Comparison of ENCODE assay signal across 8 cellular contexts in genomic region chr17:48055531-48056245, GRCh38. TPM values are rescaled to one million over a fixed set of nuclear protein-coding genes. Genes with fewer than 3 reads are reported as not detected.
A peak's percentile ranks its signal among the peaks of the same experiment; 100 is the strongest.
DNase-seq lines count a peak whose midpoint lies in the region; ATAC-seq, FAIRE-seq and TF ChIP-seq lines count a peak whose summit lies in the region.

No MANE protein-coding gene starts in this region.

- CTCF ChIA-PET in K562 (lab: Yijun Ruan, JAX; ENCODE audit: low intra/inter-chr PET ratio) = no interaction called here

- TF ChIP-seq EP300 in K562 (IDR thresholded peaks at IDR 0.05; ENCODE audit: low read length) = peak; percentile 85

- H3K27ac Mint-ChIP-seq in naive thymus-derived CD8-positive, alpha-beta T cell = peak overlapping the region in 7 of 10 donors; percentile 38 to 74 (median 47)

- H3K4me3 Mint-ChIP-seq in naive thymus-derived CD8-positive, alpha-beta T cell = no peak overlapping the region

- H3K27me3 ChIP-seq in K562 (ENCODE audit: control insufficient read depth in 2 of 2, insufficient read depth in 2 of 2, low read length in 2 of 2) = no peaks in the 10 kb centered on the region
- H3K27me3 ChIP-seq in thyroid gland = no peaks in the 10 kb centered on the region

- peaks cover 34% of the 10 kb centered on the region for H4K20me1 ChIP-seq in K562 (replicated peaks; ENCODE audit: control insufficient read depth, insufficient read depth, low read length)

- BruUV-seq in K562 (replicated peaks; lab: Mats Ljungman, UMichigan) = no TSS peak

- peaks cover 17% of the 10 kb centered on the region for H3K9me1 ChIP-seq in K562 (ENCODE audit: control insufficient read depth, insufficient read depth, low read length)

- no peaks in the 10 kb centered on the region for H3K27me3 Mint-ChIP-seq in naive thymus-derived CD8-positive, alpha-beta T cell

- intact Hi-C loops in K562 (cut with micrococcal nuclease) (no loop called here), thyroid gland (cut with DNase I) (no loop called here)

- TF ChIP-seq RAD21 in K562 (CRISPR knock-in tag; conservative IDR thresholded peaks at IDR 0.05 in 1 of 2, IDR thresholded peaks at IDR 0.05 in 1 of 2) = no peak

- H3K4me2 ChIP-seq in K562 (ENCODE audit: insufficient read depth, low read length) = peak overlapping the region; percentile 25; the same call in 1 of the 2 replicates

- peak overlapping the region; percentile 46 to 75; a peak in 3 of 4 replicates for H3K9ac ChIP-seq in K562 (ENCODE audit: insufficient read depth in 1 of 2, low read depth in 2 of 2, low read length in 2 of 2)

- in situ Hi-C loops in K562 (cut with MboI) = no loop called here

- H3K9me3 Mint-ChIP-seq in naive thymus-derived CD8-positive, alpha-beta T cell = no peaks in the 10 kb centered on the region

- H3K4me1 ChIP-seq in K562 (replicated peaks in 1 of 2; ENCODE audit: control insufficient read depth in 2 of 2, insufficient read depth in 2 of 2, low read length in 2 of 2) (peaks cover 56 to 57% of the 10 kb centered on the region in 2 experiments), thyroid gland (peaks cover 47 to 51% of the 10 kb centered on the region in 2 donors)

- DNase-seq in stimulated activated naive CD4-positive, alpha-beta T cell treated with Interleukin-2 at 50 U/mL for 16 hours (lab: John Stamatoyannopoulos, UW) = peak; percentile 34
- no peak for DNase-seq in stimulated activated naive CD4-positive, alpha-beta T cell (lab: John Stamatoyannopoulos, UW)
- DNase-seq in NAMALWA (ENCODE audit: low spot score) (peak; percentile 64), K562 (ENCODE audit: extremely low read depth in 1 of 4, low spot score in 3 of 4) (peak in 1 of 4 experiments; percentile 61), thyroid gland (no peak), NCI-H2196 treated with DMSO at 0.1 percent for 48 hours (lab: John Stamatoyannopoulos, UW; ENCODE audit: unreplicated experiment) (no peak)
- no peak for DNase-seq in naive thymus-derived CD8-positive, alpha-beta T cell

- peaks cover 61% of the 10 kb centered on the region for H3K79me2 ChIP-seq in K562 (ENCODE audit: control insufficient read depth, insufficient read depth, low read length)

- WGBS in K562 (ENCODE audit: insufficient coverage, low coverage, missing lambda C conversion rate) = 26% methylated on average over 4 of the region's 5 CpGs
- WGBS in thyroid gland, 2 donors = 91 to 95% methylated on average over 5 of the region's 5 CpGs

- FAIRE-seq in K562 (lab: Jason Lieb, UNC) = no peak

- TF ChIP-seq POLR2A in K562 (conservative IDR thresholded peaks at IDR 0.05) (no peak), thyroid gland (IDR thresholded peaks at IDR 0.05) (no peak)

- no peak for TF ChIP-seq CTCF in K562 (IDR thresholded peaks at IDR 0.05 in 2 of 3, conservative IDR thresholded peaks at IDR 0.05 in 1 of 3; ENCODE audit: insufficient read depth in 2 of 3, low read depth in 1 of 3, low read length in 3 of 3)
- no peak for TF ChIP-seq CTCF in thyroid gland (IDR thresholded peaks at IDR 0.05)

- H3K9me3 ChIP-seq in K562 (replicated peaks; ENCODE audit: control insufficient read depth, insufficient read depth, low read depth, low read length) (no peaks in the 10 kb centered on the region), thyroid gland (no peaks in the 10 kb centered on the region)

- H3K36me3 ChIP-seq in K562 (ENCODE audit: control insufficient read depth, insufficient read depth, low read length) = peaks cover 93% of the 10 kb centered on the region
- peaks cover 43 to 49% of the 10 kb centered on the region in 2 donors for H3K36me3 ChIP-seq in thyroid gland

- POLR2A ChIA-PET in K562 (lab: Yijun Ruan, JAX) = interaction anchor here (0.6 to 6.5 kb wide), 8 partner anchors 9 to 53 kb away, joined by 3 to 74 read pairs (median 6); partner anchors contain the start of genes CBX1 and NFE2L1
- POLR2A ChIA-PET in naive thymus-derived CD8-positive, alpha-beta T cell (lab: Charles Lee) = no interaction called here

- no peak overlapping the region for H2AFZ ChIP-seq in K562 (ENCODE audit: low read depth, low read length)

- H3K27ac ChIP-seq in K562 (ENCODE audit: extremely low read depth, low read depth, low read length) = peak overlapping the region; percentile 67
- peak overlapping the region in 1 of 3 donors; percentile 29 for H3K27ac ChIP-seq in thyroid gland

- ATAC-seq in K562 = peak; percentile 73
- ATAC-seq in naive thymus-derived CD8-positive, alpha-beta T cell = no peak
- ATAC-seq in HG03342 (IDR thresholded peaks at IDR 0.05; ENCODE audit: unreplicated experiment) = no peak

- H3K36me3 Mint-ChIP-seq in naive thymus-derived CD8-positive, alpha-beta T cell = peaks cover 5 to 79% (median 10%) of the 10 kb centered on the region in 3 donors

- H3K4me3 ChIP-seq in K562 (no peak overlapping the region), thyroid gland (replicated peaks in 1 of 3) (no peak overlapping the region)

- peaks cover 24 to 53% (median 47%) of the 10 kb centered on the region in 4 donors for H3K4me1 Mint-ChIP-seq in naive thymus-derived CD8-positive, alpha-beta T cell

RNA-seq across cellular contexts. Expression of gene NFE2L1, which starts 7.5 kb away (rescaled TPM):
- 97.0 and 141 TPM in 2 replicates for total RNA-seq in K562 (2011; cell fraction: chromatin; rRNA removed; ENCODE audit: low replicate concordance)
- 104 and 118 TPM in 2 replicates for total RNA-seq in K562 (2011; cell fraction: nucleolus; rRNA removed)
- 88.2 and 97.7 TPM in 2 replicates for total RNA-seq in K562 (2011; cell fraction: nucleoplasm; rRNA removed)
- total RNA-seq in K562 (2014; rRNA removed) = 18.6 and 22.0 TPM in 2 replicates
- 38.7 and 57.0 TPM in 2 replicates for total RNA-seq in K562 (2014; rRNA removed; fragmentation: Illumina TruSeq; extraction: Trizol)
- total RNA-seq in K562 (2015; rRNA removed; fragmentation: Illumina TruSeq; extraction: Trizol) = 39.7 and 40.5 TPM in 2 replicates
- 61.4 and 67.7 TPM in 2 replicates for total RNA-seq in K562 (2021)
- 57.2 and 59.8 TPM in 2 replicates for polyA plus RNA-seq in K562 (2011; rRNA removed)
- 41.0 and 52.4 TPM in 2 replicates for polyA plus RNA-seq in K562 (2011; cell fraction: cytosol; rRNA removed)
- polyA plus RNA-seq in K562 (2011; cell fraction: nucleus; rRNA removed) = 34.1 and 41.0 TPM in 2 replicates
- 109 and 147 TPM in 2 replicates for polyA plus RNA-seq in K562 (2012)
- 68.1 and 68.6 TPM in 2 replicates for polyA plus RNA-seq in K562 (2014; fragmentation: Illumina TruSeq; extraction: Trizol)
- 1 to 10 TPM; 2.0 to 2.8 TPM for polyA plus RNA-seq in K562 (2014; fragmentation: Nextera tagmentation; extraction: Ambion mirVana)
- polyA plus RNA-seq in K562 (2014; rRNA removed) = 40.7 and 41.4 TPM in 2 replicates
- 79.5 and 101 TPM in 2 replicates for polyA minus RNA-seq in K562 (2011; rRNA and poly(A)+ RNA removed)
- 31.0 and 35.6 TPM in 2 replicates for polyA minus RNA-seq in K562 (2011; cell fraction: cytosol; rRNA and poly(A)+ RNA removed)
- 12.5 and 16.4 TPM in 2 replicates for polyA minus RNA-seq in K562 (2011; cell fraction: nucleus; rRNA and poly(A)+ RNA removed)
- total RNA-seq in naive thymus-derived CD8-positive, alpha-beta T cell = 10 to 100 TPM; 45.5 to 50.4 TPM
- 10 to 100 TPM in 1 of 3 donors, 1 to 10 TPM in 2; 5.0 to 14.2 (median 7.2) TPM for polyA plus RNA-seq in naive thymus-derived CD8-positive, alpha-beta T cell
- total RNA-seq in thyroid gland = 100 to 1,000 TPM; 123 to 168 (median 131) TPM

RNA-seq across cellular contexts. Expression of gene COPZ2, which starts 18.1 kb away (rescaled TPM):
- 0.46 TPM in 1 of 2 replicates, not detected in the other for total RNA-seq in K562 (2011; cell fraction: chromatin; rRNA removed; ENCODE audit: low replicate concordance)
- total RNA-seq in K562 (2011; cell fraction: nucleolus; rRNA removed) = 0.66 TPM in 1 of 2 replicates, not detected in the other
- total RNA-seq in K562 (2011; cell fraction: nucleoplasm; rRNA removed) = 0.73 and 0.92 TPM in 2 replicates
- total RNA-seq in K562 (2014; rRNA removed) (not detected in 2 replicates), K562 (2014; rRNA removed; fragmentation: Illumina TruSeq; extraction: Trizol) (not detected in 2 replicates), K562 (2015; rRNA removed; fragmentation: Illumina TruSeq; extraction: Trizol) (not detected in 2 replicates), K562 (2021) (0.49 TPM in 1 of 2 replicates, not detected in the other), thyroid gland (10 to 100 TPM; 19.3 to 55.8 (median 45.2) TPM)
- polyA plus RNA-seq in K562 (2011; rRNA removed) (0.14 and 0.22 TPM in 2 replicates), K562 (2014; fragmentation: Illumina TruSeq; extraction: Trizol) (0.21 TPM in 1 of 2 replicates, not detected in the other), K562 (2014; fragmentation: Nextera tagmentation; extraction: Ambion mirVana) (not detected), K562 (2014; rRNA removed) (not detected in 2 replicates)
- 0.13 TPM in 1 of 2 replicates, not detected in the other for polyA plus RNA-seq in K562 (2011; cell fraction: cytosol; rRNA removed)
- 0.52 and 1.4 TPM in 2 replicates for polyA plus RNA-seq in K562 (2011; cell fraction: nucleus; rRNA removed)
- 0.78 TPM in 1 of 2 replicates, not detected in the other for polyA plus RNA-seq in K562 (2012)
- not detected in 2 replicates for polyA minus RNA-seq in K562 (2011; rRNA and poly(A)+ RNA removed)
- not detected in 2 replicates for polyA minus RNA-seq in K562 (2011; cell fraction: cytosol; rRNA and poly(A)+ RNA removed)
- not detected in 2 replicates for polyA minus RNA-seq in K562 (2011; cell fraction: nucleus; rRNA and poly(A)+ RNA removed)
- total RNA-seq in naive thymus-derived CD8-positive, alpha-beta T cell = 1 to 10 TPM; 1.2 to 2.4 TPM
- 1 to 10 TPM in 2 of 3 donors, under 1 TPM in 1; 0.84 to 7.1 (median 1.6) TPM for polyA plus RNA-seq in naive thymus-derived CD8-positive, alpha-beta T cell

RNA-seq across cellular contexts. Expression of gene CBX1, which starts 45.6 kb away (rescaled TPM):
- total RNA-seq in K562 (2011; cell fraction: chromatin; rRNA removed; ENCODE audit: low replicate concordance) = 5.2 and 13.9 TPM in 2 replicates
- 3.7 and 5.7 TPM in 2 replicates for total RNA-seq in K562 (2011; cell fraction: nucleolus; rRNA removed)
- total RNA-seq in K562 (2011; cell fraction: nucleoplasm; rRNA removed) = 11.4 and 14.1 TPM in 2 replicates
- 44.0 and 48.2 TPM in 2 replicates for total RNA-seq in K562 (2014; rRNA removed)
- 64.4 and 75.3 TPM in 2 replicates for total RNA-seq in K562 (2014; rRNA removed; fragmentation: Illumina TruSeq; extraction: Trizol)
- 70.4 and 76.2 TPM in 2 replicates for total RNA-seq in K562 (2015; rRNA removed; fragmentation: Illumina TruSeq; extraction: Trizol)
- total RNA-seq in K562 (2021) = 44.6 and 52.7 TPM in 2 replicates
- polyA plus RNA-seq in K562 (2011; rRNA removed) = 31.9 and 45.0 TPM in 2 replicates
- 10.1 and 18.3 TPM in 2 replicates for polyA plus RNA-seq in K562 (2011; cell fraction: cytosol; rRNA removed)
- polyA plus RNA-seq in K562 (2011; cell fraction: nucleus; rRNA removed) = 7.4 and 12.0 TPM in 2 replicates
- polyA plus RNA-seq in K562 (2012) = 50.1 and 87.7 TPM in 2 replicates
- 73.0 and 95.7 TPM in 2 replicates for polyA plus RNA-seq in K562 (2014; fragmentation: Illumina TruSeq; extraction: Trizol)
- 10 to 100 TPM; 10.6 to 13.5 TPM for polyA plus RNA-seq in K562 (2014; fragmentation: Nextera tagmentation; extraction: Ambion mirVana)
- 48.7 and 53.3 TPM in 2 replicates for polyA plus RNA-seq in K562 (2014; rRNA removed)
- 27.9 and 31.5 TPM in 2 replicates for polyA minus RNA-seq in K562 (2011; rRNA and poly(A)+ RNA removed)
- polyA minus RNA-seq in K562 (2011; cell fraction: cytosol; rRNA and poly(A)+ RNA removed) = 15.0 and 16.3 TPM in 2 replicates
- 2.3 and 7.2 TPM in 2 replicates for polyA minus RNA-seq in K562 (2011; cell fraction: nucleus; rRNA and poly(A)+ RNA removed)
- total RNA-seq in naive thymus-derived CD8-positive, alpha-beta T cell = 10 to 100 TPM; 33.6 to 34.6 TPM
- polyA plus RNA-seq in naive thymus-derived CD8-positive, alpha-beta T cell = 10 to 100 TPM; 20.8 to 24.4 (median 24.3) TPM
- 10 to 100 TPM; 33.0 to 49.1 (median 38.2) TPM for total RNA-seq in thyroid gland

RNA-seq across cellular contexts. Expression of gene SNX11, which starts 51.9 kb away (rescaled TPM):
- total RNA-seq in K562 (2011; cell fraction: chromatin; rRNA removed; ENCODE audit: low replicate concordance) = 48.4 and 61.2 TPM in 2 replicates
- total RNA-seq in K562 (2011; cell fraction: nucleolus; rRNA removed) = 27.6 and 39.2 TPM in 2 replicates
- total RNA-seq in K562 (2011; cell fraction: nucleoplasm; rRNA removed) = 37.8 and 55.3 TPM in 2 replicates
- total RNA-seq in K562 (2014; rRNA removed) (13.1 and 15.8 TPM in 2 replicates), K562 (2014; rRNA removed; fragmentation: Illumina TruSeq; extraction: Trizol) (16.6 and 16.8 TPM in 2 replicates), K562 (2015; rRNA removed; fragmentation: Illumina TruSeq; extraction: Trizol) (12.3 and 12.4 TPM in 2 replicates), K562 (2021) (18.0 and 18.4 TPM in 2 replicates), thyroid gland (10 to 100 TPM; 20.3 to 23.4 (median 22.0) TPM)
- polyA plus RNA-seq in K562 (2011; rRNA removed) (22.1 and 23.3 TPM in 2 replicates), K562 (2014; fragmentation: Illumina TruSeq; extraction: Trizol) (14.9 and 16.5 TPM in 2 replicates), K562 (2014; fragmentation: Nextera tagmentation; extraction: Ambion mirVana) (10 to 100 TPM; 20.8 to 24.0 TPM), K562 (2014; rRNA removed) (15.4 and 19.2 TPM in 2 replicates)
- polyA plus RNA-seq in K562 (2011; cell fraction: cytosol; rRNA removed) = 16.6 and 20.8 TPM in 2 replicates
- polyA plus RNA-seq in K562 (2011; cell fraction: nucleus; rRNA removed) = 24.5 and 25.0 TPM in 2 replicates
- polyA plus RNA-seq in K562 (2012) = 15.0 and 16.6 TPM in 2 replicates
- 16.3 and 19.5 TPM in 2 replicates for polyA minus RNA-seq in K562 (2011; rRNA and poly(A)+ RNA removed)
- 8.2 and 9.5 TPM in 2 replicates for polyA minus RNA-seq in K562 (2011; cell fraction: cytosol; rRNA and poly(A)+ RNA removed)
- polyA minus RNA-seq in K562 (2011; cell fraction: nucleus; rRNA and poly(A)+ RNA removed) = 6.7 and 8.6 TPM in 2 replicates
- 10 to 100 TPM; 19.5 to 20.9 TPM for total RNA-seq in naive thymus-derived CD8-positive, alpha-beta T cell
- polyA plus RNA-seq in naive thymus-derived CD8-positive, alpha-beta T cell = 10 to 100 TPM; 18.8 to 28.3 (median 25.6) TPM

Comparison
In these comparisons a context has a peak if more than half of its experiments do, and no peak if none do; other contexts are left out.
1. DNase-seq: peak in stimulated activated naive CD4-positive, alpha-beta T cell treated with Interleukin-2 at 50 U/mL for 16 hours (single experiment) and NAMALWA (single experiment); none in stimulated activated naive CD4-positive, alpha-beta T cell (0 of 6), naive thymus-derived CD8-positive, alpha-beta T cell (0 of 10), thyroid gland (0 of 2) and NCI-H2196 treated with DMSO at 0.1 percent for 48 hours (single experiment).
2. RNA of gene COPZ2, which starts 18.1 kb away (total RNA-seq): 19.3 to 55.8 TPM in thyroid gland; 1.2 to 2.4 TPM in naive thymus-derived CD8-positive, alpha-beta T cell and 0.46 to 0.92 TPM in K562; every median in the first group is over 4 times any median in the second.